In genomic region chr14:83757896-83758295, GRCh38 we compare ENCODE assay signal across 16 cellular contexts.
"Had no signal": no experiment of that assay in that cellular context is flagged by ENCODE, and none has a peak within 500 bp of the region (broad histone marks: within the 10 kb centered on the region; RNA-seq: fewer than 3 reads in every experiment).

No MANE protein-coding gene starts in this region.

- H3K4me3 ChIP-seq: coronary artery, mucosa of descending colon, psoas muscle, right lobe of liver had no signal

- H3K36me3 ChIP-seq: right lobe of liver had no signal

- H3K27me3 ChIP-seq: right lobe of liver had no signal

- H3K9me3 ChIP-seq: psoas muscle, right lobe of liver had no signal

- H3K4me1 ChIP-seq: psoas muscle, right lobe of liver had no signal

- DNase-seq: activated CD4-positive, alpha-beta memory T cell treated with anti-CD3 and anti-CD28 coated beads for 36 hours; activated naive CD4-positive, alpha-beta T cell; effector CD8-positive, alpha-beta T cell; foreskin melanocyte; head of caudate nucleus; mammary epithelial cell; mucosa of descending colon; natural killer cell; psoas muscle; right lobe of liver; stimulated activated CD4-positive, alpha-beta T cell treated with anti-CD3 and anti-CD28 coated beads, Interleukin-2, amount 100 ng/mL, for 24 hours; stimulated activated naive CD4-positive, alpha-beta T cell; substantia nigra; SW 1271; T1000 had no signal

- H3K27ac ChIP-seq: coronary artery, psoas muscle, right lobe of liver had no signal
